3 cellular contexts compared by ENCODE assay signal in the genomic region with DNA sequence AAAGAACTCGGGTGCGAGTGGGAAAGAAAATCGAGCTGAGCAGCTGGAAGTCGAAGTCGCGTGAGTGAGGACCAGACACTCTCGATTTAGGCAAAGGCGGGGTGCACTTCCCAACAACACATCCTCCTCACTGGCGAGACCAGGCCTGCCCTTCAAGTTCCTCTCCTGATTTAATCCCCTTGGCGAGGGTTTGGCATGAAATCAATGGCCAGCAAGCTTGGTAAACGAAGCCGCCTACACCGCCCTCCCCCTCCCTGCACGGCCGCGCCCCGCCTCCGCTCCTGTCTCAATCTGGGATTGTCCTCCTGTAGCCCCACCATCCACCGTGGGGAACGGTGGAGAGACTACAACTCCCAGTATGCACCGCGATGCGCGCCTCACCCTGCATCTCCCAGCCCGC. TPM values are rescaled to one million over a fixed set of nuclear protein-coding genes. Genes with fewer than 3 reads are reported as not detected.
"Had no signal": no experiment of that assay in that cellular context is flagged by ENCODE, and none has a peak within 500 bp of the region (broad histone marks: within the 10 kb centered on the region; RNA-seq: fewer than 3 reads in every experiment).

A gene with protein sequence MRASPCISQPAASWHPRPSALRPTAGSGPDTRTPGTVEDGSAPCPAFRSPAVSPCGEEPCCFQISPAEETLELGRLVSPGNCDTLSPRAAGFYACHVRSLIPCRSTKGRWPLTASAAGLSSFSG (plus strand): TSS at position 301 of the 400 bp plus-strand sequence. CDS start 68 bp downstream, at position 369.

RNA-seq across cellular contexts. Expression of the gene that starts here (rescaled TPM):
- polyA plus RNA-seq: GM23248, GM23338, H1 had no signal
